ENCODE assay signal across 11 cellular contexts in genomic region chr3:189839576-189839975, GRCh38.
DNase-seq lines count a peak whose midpoint lies in the region; ATAC-seq and TF ChIP-seq lines count a peak whose summit lies in the region.
"Had no signal": no experiment of that assay in that cellular context is flagged by ENCODE, and none has a peak within 500 bp of the region (broad histone marks: within the 10 kb centered on the region; RNA-seq: fewer than 3 reads in every experiment).

No MANE protein-coding gene starts in this region.

- intact Hi-C loops in posterior vena cava (cut with DNase I): no loop called here

- CTCF ChIA-PET in AG04449 (lab: Yijun Ruan, JAX): no interaction called here

- no peak overlapping the region for H3K4me3 ChIP-seq in AG04449 (ENCODE audit: low read depth, low read length)
- H3K4me3 ChIP-seq: right lobe of liver had no signal

- TF ChIP-seq CTCF in AG04449 (IDR thresholded peaks at IDR 0.05; ENCODE audit: insufficient read depth, low read length, missing control alignments): no peak

- DNase-seq in AG04449 (ENCODE audit: low read depth, low spot score) (peak; percentile 47), HT1080 (ENCODE audit: low read depth) (peak; percentile 50), astrocyte of the hippocampus (ENCODE audit: low read depth, low spot score) (peak; percentile 55), kidney glomerular epithelial cell (lab: John Stamatoyannopoulos, UW) (peak; percentile 89), posterior vena cava (ENCODE audit: low spot score) (no peak)
- DNase-seq: BE2C, NCI-H146, right lobe of liver had no signal

- ATAC-seq in HG02763 (IDR thresholded peaks at IDR 0.05; ENCODE audit: unreplicated experiment) (no peak), HG03354 (IDR thresholded peaks at IDR 0.05; ENCODE audit: poor library complexity, severe bottlenecking, unreplicated experiment) (no peak), GM21619 (IDR thresholded peaks at IDR 0.05; ENCODE audit: unreplicated experiment) (no peak)

- POLR2A ChIA-PET in AG04449 (lab: Yijun Ruan, JAX): no interaction called here
